11 cellular contexts compared by ENCODE assay signal in genomic region chr2:200966770-200967169, GRCh38. TPM values are rescaled to one million over a fixed set of nuclear protein-coding genes. Genes with fewer than 3 reads are reported as not detected.
DNase-seq lines count a peak whose midpoint lies in the region; ATAC-seq, FAIRE-seq and TF ChIP-seq lines count a peak whose summit lies in the region.
"Had no signal": no experiment of that assay in that cellular context is flagged by ENCODE, and none has a peak within 500 bp of the region (broad histone marks: within the 10 kb centered on the region; RNA-seq: fewer than 3 reads in every experiment).

No MANE protein-coding gene starts in this region.

- TF ChIP-seq CTCF in GM10266 (IDR thresholded peaks at IDR 0.05; ENCODE audit: control insufficient read depth, insufficient read depth, low read depth, missing control alignments): no peak
- no peak for TF ChIP-seq CTCF in astrocyte (IDR thresholded peaks at IDR 0.05; ENCODE audit: insufficient read depth, low read depth, low read length)
- TF ChIP-seq CTCF in osteoblast (IDR thresholded peaks at IDR 0.05; ENCODE audit: extremely low read depth, low read depth, low read length): peak; percentile 10
- TF ChIP-seq CTCF in coronary artery (IDR thresholded peaks at IDR 0.05): no peak

- peak overlapping the region; percentile 81 for H3K27ac Mint-ChIP-seq in astrocyte (ENCODE audit: unreplicated experiment)

- H3K9me3 ChIP-seq in astrocyte (ENCODE audit: insufficient read depth, low read depth, low read length): no peaks in the 10 kb centered on the region
- no peaks in the 10 kb centered on the region for H3K9me3 ChIP-seq in osteoblast (ENCODE audit: low read depth, low read length)
- H3K9me3 ChIP-seq: gastroesophageal sphincter had no signal

- peak; percentile 28 for ATAC-seq in HG03196 (IDR thresholded peaks at IDR 0.05; ENCODE audit: unreplicated experiment)
- ATAC-seq in GM19455 (IDR thresholded peaks at IDR 0.05; ENCODE audit: unreplicated experiment): no peak
- ATAC-seq: gastroesophageal sphincter, WTC11 had no signal

- no peak for FAIRE-seq in astrocyte (lab: Jason Lieb, UNC)

- H3K27me3 Mint-ChIP-seq in astrocyte (ENCODE audit: low read depth, unreplicated experiment): no peaks in the 10 kb centered on the region

- H3K4me1 ChIP-seq in astrocyte (ENCODE audit: insufficient read depth, low read length): peaks cover 18% of the 10 kb centered on the region
- peaks cover 28% of the 10 kb centered on the region for H3K4me1 ChIP-seq in osteoblast (ENCODE audit: insufficient read depth, low read length)

- H3K27me3 ChIP-seq in astrocyte (ENCODE audit: insufficient read depth, low read length): no peaks in the 10 kb centered on the region
- H3K27me3 ChIP-seq in osteoblast (ENCODE audit: insufficient read depth, low read length): no peaks in the 10 kb centered on the region
- H3K27me3 ChIP-seq: gastroesophageal sphincter had no signal

- no peaks in the 10 kb centered on the region for H3K36me3 Mint-ChIP-seq in astrocyte (ENCODE audit: low read depth, unreplicated experiment)
- H3K36me3 Mint-ChIP-seq: WTC11 had no signal

- peak overlapping the region; percentile 10 for H3K4me2 ChIP-seq in astrocyte (ENCODE audit: low read length)
- H3K4me2 ChIP-seq in osteoblast (ENCODE audit: insufficient read depth, low read length): peak overlapping the region; percentile 48

- peaks cover 16% of the 10 kb centered on the region for H3K4me1 Mint-ChIP-seq in astrocyte (ENCODE audit: low read depth, unreplicated experiment)

- H3K79me2 ChIP-seq in astrocyte (ENCODE audit: insufficient read depth, low read length) (peaks cover 27% of the 10 kb centered on the region), osteoblast (ENCODE audit: insufficient read depth, low read length) (peaks cover 26% of the 10 kb centered on the region)

- DNase-seq in GM10266 (ENCODE audit: extremely low spot score) (peak; percentile 30), astrocyte (ENCODE audit: low read depth) (peak; percentile 61), osteoblast (ENCODE audit: insufficient read length, low spot score, missing footprints) (peak; percentile 88), posterior cingulate gyrus (no peak), coronary artery (ENCODE audit: low spot score) (no peak)
- no peak for DNase-seq in central memory CD4-positive, alpha-beta T cell
- DNase-seq: KBM-7 had no signal

- H3K27ac ChIP-seq in astrocyte (ENCODE audit: low read depth, low read length): no peak overlapping the region
- H3K27ac ChIP-seq in osteoblast (ENCODE audit: low read depth, low read length): peak overlapping the region; percentile 32
- no peak overlapping the region for H3K27ac ChIP-seq in coronary artery
- H3K27ac ChIP-seq: gastroesophageal sphincter had no signal

- H3K4me3 Mint-ChIP-seq in astrocyte (ENCODE audit: unreplicated experiment): no peak overlapping the region
- H3K4me3 Mint-ChIP-seq: WTC11 had no signal

- peaks cover 11% of the 10 kb centered on the region for H4K20me1 ChIP-seq in astrocyte (ENCODE audit: insufficient read depth, low read length)
- H4K20me1 ChIP-seq in osteoblast (ENCODE audit: insufficient read depth, low read length): no peaks in the 10 kb centered on the region

- no peak overlapping the region for H3K4me3 ChIP-seq in astrocyte (ENCODE audit: insufficient read depth, low read depth, low read length)
- H3K4me3 ChIP-seq in osteoblast (ENCODE audit: insufficient read depth, low read length): no peak overlapping the region
- H3K4me3 ChIP-seq in coronary artery: no peak overlapping the region
- H3K4me3 ChIP-seq: gastroesophageal sphincter had no signal

- no peak overlapping the region for H2AFZ ChIP-seq in astrocyte (ENCODE audit: low read depth, low read length)
- no peak overlapping the region for H2AFZ ChIP-seq in osteoblast (ENCODE audit: low read length)

- H3K36me3 ChIP-seq in astrocyte (ENCODE audit: insufficient read depth, low read length) (no peaks in the 10 kb centered on the region), osteoblast (ENCODE audit: insufficient read depth, low read length) (no peaks in the 10 kb centered on the region)
- H3K36me3 ChIP-seq: gastroesophageal sphincter had no signal

- intact Hi-C loops in posterior cingulate gyrus (cut with DNase I): no loop called here

- no peaks in the 10 kb centered on the region for H3K9me3 Mint-ChIP-seq in astrocyte (ENCODE audit: unreplicated experiment)
- H3K9me3 Mint-ChIP-seq: WTC11 had no signal

- no peak overlapping the region for H3K9ac ChIP-seq in astrocyte (ENCODE audit: low read length)

RNA-seq across cellular contexts. Expression of gene ORC2, which starts 3.3 kb away (rescaled TPM):
- total RNA-seq in astrocyte (25.4 and 25.5 TPM in 2 replicates), osteoblast (13.0 and 14.5 TPM in 2 replicates)

Comparison
In these comparisons a context has a peak if more than half of its experiments do, and no peak if none do; other contexts are left out.
1. DNase-seq: peak in GM10266 (single experiment), astrocyte (single experiment) and osteoblast (single experiment); none in central memory CD4-positive, alpha-beta T cell (single experiment), posterior cingulate gyrus (0 of 10) and coronary artery (single experiment).